In the genomic region with DNA sequence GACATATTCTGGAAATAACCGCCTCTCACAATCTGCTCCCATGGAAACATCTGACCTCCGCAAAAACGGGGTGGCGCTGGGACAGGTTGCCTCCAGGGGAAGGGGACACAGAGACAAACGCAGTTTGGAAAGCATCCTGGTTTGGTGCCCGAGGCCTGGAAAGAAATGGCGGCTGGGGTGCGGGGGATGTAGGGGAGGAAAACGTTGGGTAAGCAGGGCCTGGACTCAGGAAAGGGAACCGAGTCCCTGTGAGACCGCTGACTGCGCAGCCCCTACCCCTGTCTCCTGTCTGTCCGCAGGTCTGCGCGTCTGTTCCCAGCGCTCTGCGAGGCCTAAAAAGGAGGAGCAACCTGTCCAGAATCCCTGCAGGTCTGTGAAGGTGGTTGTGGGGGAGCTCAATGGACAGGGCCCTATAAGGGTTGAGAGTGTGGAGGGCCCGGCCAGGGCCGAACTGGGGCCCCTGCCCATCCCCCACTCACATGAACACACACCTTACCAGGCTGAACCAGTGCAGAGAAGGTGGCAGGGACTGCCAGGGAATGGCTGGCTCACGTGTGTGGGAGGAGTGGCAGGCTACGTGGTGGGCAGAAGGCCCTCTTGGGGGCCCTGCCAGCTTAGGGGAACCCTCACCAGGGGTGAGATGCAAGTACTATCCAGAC, we compare ENCODE assay signal across 8 cellular contexts. TPM values are rescaled to one million over a fixed set of nuclear protein-coding genes. Genes with fewer than 3 reads are reported as not detected.
DNase-seq lines count a peak whose midpoint lies in the region; ATAC-seq lines count a peak whose summit lies in the region.

No MANE protein-coding gene starts in this region.

- peaks cover 18% of the 10 kb centered on the region for H3K4me1 Mint-ChIP-seq in stimulated activated memory B cell treated with anti-CD40 and anti-IgM and Interleukin-4, amounts not matched to agents 10 μg/mL and 1 μg/mL and 100 μg/mL, for 72 hours

- H3K9ac ChIP-seq in adipocyte (ENCODE audit: low read length) (peak overlapping the region; percentile 90), iPS-18a (ENCODE audit: low read length) (peak overlapping the region; percentile 72)

- peaks cover 7% of the 10 kb centered on the region for H3K36me3 Mint-ChIP-seq in stimulated activated memory B cell treated with anti-CD40 and anti-IgM and Interleukin-4, amounts not matched to agents 10 μg/mL and 1 μg/mL and 100 μg/mL, for 72 hours

- H3K9me3 ChIP-seq in adipocyte (ENCODE audit: control insufficient read depth, low read length): no peaks in the 10 kb centered on the region
- H3K9me3 ChIP-seq in iPS-18a (ENCODE audit: control insufficient read depth, low read depth, low read length): no peaks in the 10 kb centered on the region

- no peak overlapping the region for H3K27ac ChIP-seq in iPS-18a (ENCODE audit: low read length)

- H3K4me3 Mint-ChIP-seq in stimulated activated memory B cell treated with anti-CD40 and anti-IgM and Interleukin-4, amounts not matched to agents 10 μg/mL and 1 μg/mL and 100 μg/mL, for 72 hours: peak overlapping the region; percentile 81

- peak overlapping the region; percentile 76 for H3K27ac Mint-ChIP-seq in stimulated activated memory B cell treated with anti-CD40 and anti-IgM and Interleukin-4, amounts not matched to agents 10 μg/mL and 1 μg/mL and 100 μg/mL, for 72 hours

- H3K27me3 Mint-ChIP-seq in stimulated activated memory B cell treated with anti-CD40 and anti-IgM and Interleukin-4, amounts not matched to agents 10 μg/mL and 1 μg/mL and 100 μg/mL, for 72 hours: no peaks in the 10 kb centered on the region

- ATAC-seq in HG03045 (IDR thresholded peaks at IDR 0.05; ENCODE audit: unreplicated experiment): peak; percentile 17
- peak; percentile 20 for ATAC-seq in stimulated activated memory B cell treated with anti-CD40 and anti-IgM and Interleukin-4, amounts not matched to agents 10 μg/mL and 1 μg/mL and 100 μg/mL, for 72 hours

- H3K9me3 Mint-ChIP-seq in stimulated activated memory B cell treated with anti-CD40 and anti-IgM and Interleukin-4, amounts not matched to agents 10 μg/mL and 1 μg/mL and 100 μg/mL, for 72 hours: no peaks in the 10 kb centered on the region

- H3K4me3 ChIP-seq in adipocyte (ENCODE audit: low read length) (peak overlapping the region; percentile 81), iPS-18a (ENCODE audit: low read length) (peak overlapping the region; percentile 78)

- H3K27me3 ChIP-seq in adipocyte (replicated peaks; ENCODE audit: control insufficient read depth, insufficient read depth, low read length): peaks cover 3% of the 10 kb centered on the region
- peaks cover 9% of the 10 kb centered on the region for H3K27me3 ChIP-seq in iPS-18a (ENCODE audit: control insufficient read depth, insufficient read depth, low read length)

- peaks cover 3% of the 10 kb centered on the region for H3K36me3 ChIP-seq in adipocyte (ENCODE audit: control insufficient read depth, insufficient read depth, low read length, severe bottlenecking)
- no peaks in the 10 kb centered on the region for H3K36me3 ChIP-seq in iPS-18a (ENCODE audit: control insufficient read depth, low read depth, low read length)

- DNase-seq in NCI-H510A (lab: John Stamatoyannopoulos, UW) (peak; percentile 2), NCI-H510A treated with DMSO at 0.1 percent for 48 hours (lab: John Stamatoyannopoulos, UW) (no peak), adipocyte (ENCODE audit: low read depth) (peak; percentile 19), mesenteric fat pad (ENCODE audit: low spot score) (no peak), SHP77 treated with DMSO at 0.1 percent for 48 hours (lab: John Stamatoyannopoulos, UW) (no peak)

- H3K4me1 ChIP-seq in adipocyte (ENCODE audit: control insufficient read depth, insufficient read depth, low read length) (no peaks in the 10 kb centered on the region), iPS-18a (ENCODE audit: control insufficient read depth, low read depth, low read length) (peaks cover 4% of the 10 kb centered on the region)

RNA-seq across cellular contexts. Expression of gene TCEAL3, which starts 0.7 kb away (rescaled TPM):
- total RNA-seq in mesenteric fat pad: 21.4 TPM

RNA-seq across cellular contexts. Expression of gene TCEAL1, which starts 20.3 kb away (rescaled TPM):
- 22.3 TPM for total RNA-seq in mesenteric fat pad

RNA-seq across cellular contexts. Expression of gene TCEAL4, which starts 23.1 kb away (rescaled TPM):
- 68.1 TPM for total RNA-seq in mesenteric fat pad

Comparison
In these comparisons a context has a peak if more than half of its experiments do, and no peak if none do; other contexts are left out.
1. DNase-seq: peak in NCI-H510A (single experiment) and adipocyte (single experiment); none in NCI-H510A treated with DMSO at 0.1 percent for 48 hours (single experiment), mesenteric fat pad (single experiment) and SHP77 treated with DMSO at 0.1 percent for 48 hours (single experiment).